1 cellular context compared by ENCODE assay signal in the genomic region with DNA sequence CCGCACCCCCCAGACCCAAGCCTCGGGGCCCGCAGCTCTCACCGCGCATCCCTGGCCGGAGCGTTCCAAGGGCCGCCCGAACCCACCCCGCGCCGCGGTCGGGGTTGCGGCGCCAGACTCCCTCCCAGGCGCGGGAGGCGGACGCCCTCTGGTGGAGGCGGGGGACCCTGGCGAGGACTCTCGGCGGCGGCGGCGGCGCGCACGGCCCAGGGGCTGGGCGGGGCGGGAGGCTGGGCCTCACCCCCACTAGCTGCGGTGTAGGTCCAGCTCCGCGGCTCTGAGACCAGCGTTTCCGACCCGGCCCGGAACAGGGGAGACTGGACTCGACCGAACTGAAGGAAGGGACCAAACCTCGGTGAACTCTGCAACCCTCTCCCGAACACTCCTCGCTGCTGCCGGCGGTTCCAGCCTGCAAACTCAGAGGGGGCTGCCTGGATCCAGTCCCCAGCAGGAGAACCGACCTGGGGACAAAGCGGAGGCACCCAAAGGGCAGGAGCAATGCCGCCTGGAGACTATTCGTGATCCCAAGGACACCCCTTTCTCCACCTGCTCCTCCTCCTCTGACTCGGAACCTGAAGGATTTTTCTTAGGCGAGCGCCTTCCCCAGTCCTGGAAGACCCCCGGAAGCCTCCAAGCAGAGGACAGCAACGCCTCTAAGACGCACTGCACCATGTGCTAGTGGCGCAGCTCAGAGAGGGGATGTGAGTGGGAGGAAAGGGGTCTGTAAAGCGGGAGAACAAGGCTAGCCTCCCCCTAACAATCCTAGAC.
TF ChIP-seq lines count a peak whose summit lies in the region.

No MANE protein-coding gene starts in this region.

TF ChIP-seq in WTC11, 78 proteins besides CTCF, POLR2A, EP300 and RAD21 (continued from another document):
- 0 out of 2 replicates have a peak, but pooled peaks have one; percentile 52 for TF ChIP-seq ETV6 (CRISPR knock-in tag; IDR thresholded peaks at IDR 0.05)
- TF ChIP-seq HMGXB4 (CRISPR knock-in tag; IDR thresholded peaks at IDR 0.05), result peak; percentile 99
- TF ChIP-seq GABPB1 (CRISPR knock-in tag; IDR thresholded peaks at IDR 0.05), result peak; percentile 73
- TF ChIP-seq ATF6 (CRISPR knock-in tag; IDR thresholded peaks at IDR 0.05), result no peak
- TF ChIP-seq FOXK1 (CRISPR knock-in tag; IDR thresholded peaks at IDR 0.05), result no peak; the same call in 1 of the 2 replicates
- no peak for TF ChIP-seq NR2C2 (CRISPR knock-in tag; IDR thresholded peaks at IDR 0.05)
- no peak for TF ChIP-seq IRF2 (CRISPR knock-in tag; IDR thresholded peaks at IDR 0.05; ENCODE audit: borderline replicate concordance, low read depth)
- TF ChIP-seq TP53 (CRISPR knock-in tag; IDR thresholded peaks at IDR 0.05), result no peak
- TF ChIP-seq IRF1 (CRISPR knock-in tag; IDR thresholded peaks at IDR 0.05), result no peak
- TF ChIP-seq, protein P1, sequence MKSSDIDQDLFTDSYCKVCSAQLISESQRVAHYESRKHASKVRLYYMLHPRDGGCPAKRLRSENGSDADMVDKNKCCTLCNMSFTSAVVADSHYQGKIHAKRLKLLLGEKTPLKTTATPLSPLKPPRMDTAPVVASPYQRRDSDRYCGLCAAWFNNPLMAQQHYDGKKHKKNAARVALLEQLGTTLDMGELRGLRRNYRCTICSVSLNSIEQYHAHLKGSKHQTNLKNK (CRISPR knock-in tag; IDR thresholded peaks at IDR 0.05), result no peak
- peak; percentile 61; the same call in 1 of the 2 replicates for TF ChIP-seq E2F5 (CRISPR knock-in tag; IDR thresholded peaks at IDR 0.05)
- TF ChIP-seq, protein P2, sequence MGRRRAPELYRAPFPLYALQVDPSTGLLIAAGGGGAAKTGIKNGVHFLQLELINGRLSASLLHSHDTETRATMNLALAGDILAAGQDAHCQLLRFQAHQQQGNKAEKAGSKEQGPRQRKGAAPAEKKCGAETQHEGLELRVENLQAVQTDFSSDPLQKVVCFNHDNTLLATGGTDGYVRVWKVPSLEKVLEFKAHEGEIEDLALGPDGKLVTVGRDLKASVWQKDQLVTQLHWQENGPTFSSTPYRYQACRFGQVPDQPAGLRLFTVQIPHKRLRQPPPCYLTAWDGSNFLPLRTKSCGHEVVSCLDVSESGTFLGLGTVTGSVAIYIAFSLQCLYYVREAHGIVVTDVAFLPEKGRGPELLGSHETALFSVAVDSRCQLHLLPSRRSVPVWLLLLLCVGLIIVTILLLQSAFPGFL (CRISPR knock-in tag; IDR thresholded peaks at IDR 0.05; ENCODE audit: borderline replicate concordance), result no peak
- TF ChIP-seq ZNF416 (CRISPR knock-in tag; IDR thresholded peaks at IDR 0.05), result no peak
- no peak; the same call in 1 of the 2 replicates for TF ChIP-seq TCF7 (CRISPR knock-in tag; IDR thresholded peaks at IDR 0.05; ENCODE audit: low read depth)
- TF ChIP-seq NFE2L1 (CRISPR knock-in tag; IDR thresholded peaks at IDR 0.05), result peak; percentile 31; the same call in 1 of the 2 replicates
- TF ChIP-seq ESRRA (CRISPR knock-in tag; IDR thresholded peaks at IDR 0.05; ENCODE audit: borderline replicate concordance), result peak; percentile 51; the same call in 1 of the 2 replicates
- TF ChIP-seq MYBL2 (CRISPR knock-in tag; IDR thresholded peaks at IDR 0.05), result no peak
- no peak for TF ChIP-seq SMAD4 (CRISPR knock-in tag; IDR thresholded peaks at IDR 0.05)
- peak; percentile 74 for TF ChIP-seq SP1 (CRISPR knock-in tag; conservative IDR thresholded peaks at IDR 0.05)
- no peak for TF ChIP-seq ZNF138 (CRISPR knock-in tag; conservative IDR thresholded peaks at IDR 0.05)
- no peak for TF ChIP-seq NR1H2 (CRISPR knock-in tag; IDR thresholded peaks at IDR 0.05)
- no peak for TF ChIP-seq STAT6 (CRISPR knock-in tag; conservative IDR thresholded peaks at IDR 0.05; ENCODE audit: low read depth)
- no peak for TF ChIP-seq ZNF121 (CRISPR knock-in tag; IDR thresholded peaks at IDR 0.05)
- TF ChIP-seq OVOL2 (CRISPR knock-in tag; IDR thresholded peaks at IDR 0.05; ENCODE audit: borderline replicate concordance), result no peak
- TF ChIP-seq TEAD1 (CRISPR knock-in tag; IDR thresholded peaks at IDR 0.05), result no peak
- no peak for TF ChIP-seq ZNF317 (CRISPR knock-in tag; IDR thresholded peaks at IDR 0.05; ENCODE audit: borderline replicate concordance, low read depth)
TF ChIP-seq in WTC11: peak in this region for 8.
